ENCODE assay signal across 12 cellular contexts in genomic region chr17:35713069-35713728, GRCh38. TPM values are rescaled to one million over a fixed set of nuclear protein-coding genes. Genes with fewer than 3 reads are reported as not detected.
DNase-seq lines count a peak whose midpoint lies in the region; ATAC-seq and TF ChIP-seq lines count a peak whose summit lies in the region.
"Had no signal": no experiment of that assay in that cellular context is flagged by ENCODE, and none has a peak within 500 bp of the region (broad histone marks: within the 10 kb centered on the region; RNA-seq: fewer than 3 reads in every experiment).

No MANE protein-coding gene starts in this region.

- ATAC-seq in CD4-positive, CD25-positive, alpha-beta regulatory T cell (ENCODE audit: low read depth in 2 of 2) = no peak
- peak; percentile 12; the same call in 1 of the 2 replicates for ATAC-seq in Panc1

- H3K27ac Mint-ChIP-seq in CD4-positive, CD25-positive, alpha-beta regulatory T cell = no peak overlapping the region
- no peak overlapping the region for H3K27ac Mint-ChIP-seq in Caco-2 (ENCODE audit: unreplicated experiment)
- H3K27ac Mint-ChIP-seq in activated naive CD4-positive, alpha-beta T cell treated with anti-CD3 and anti-CD28 coated beads for 36 hours = no peak overlapping the region
- H3K27ac Mint-ChIP-seq: mesothelial cell of epicardium had no signal

- H3K4me1 Mint-ChIP-seq in CD4-positive, CD25-positive, alpha-beta regulatory T cell = peaks cover 1 to 25% (median 14%) of the 10 kb centered on the region in 4 donors
- H3K4me1 Mint-ChIP-seq in Caco-2 (ENCODE audit: low read depth, unreplicated experiment) = peaks cover 8% of the 10 kb centered on the region
- peaks cover 20% of the 10 kb centered on the region for H3K4me1 Mint-ChIP-seq in activated naive CD4-positive, alpha-beta T cell treated with anti-CD3 and anti-CD28 coated beads for 36 hours (ENCODE audit: low read depth)

- H3K27me3 Mint-ChIP-seq in CD4-positive, CD25-positive, alpha-beta regulatory T cell = no peaks in the 10 kb centered on the region
- no peaks in the 10 kb centered on the region for H3K27me3 Mint-ChIP-seq in Caco-2 (ENCODE audit: insufficient read depth, unreplicated experiment)
- H3K27me3 Mint-ChIP-seq in activated naive CD4-positive, alpha-beta T cell treated with anti-CD3 and anti-CD28 coated beads for 36 hours (ENCODE audit: low read depth) = no peaks in the 10 kb centered on the region

- peaks cover 72% of the 10 kb centered on the region for H3K36me3 ChIP-seq in CD4-positive, CD25-positive, alpha-beta regulatory T cell (ENCODE audit: control insufficient read depth, insufficient read depth, low read length)
- H3K36me3 ChIP-seq in Panc1 (ENCODE audit: control insufficient read depth, insufficient read depth, low read length) (peaks cover 66% of the 10 kb centered on the region), osteoblast (ENCODE audit: insufficient read depth, low read length) (peaks cover 43% of the 10 kb centered on the region), Caco-2 (ENCODE audit: control insufficient read depth, insufficient read depth, low read length) (peaks cover 1% of the 10 kb centered on the region; the same call in 1 of the 2 replicates)

- peak overlapping the region; percentile 9 for H3K4me3 ChIP-seq in CD4-positive, CD25-positive, alpha-beta regulatory T cell (ENCODE audit: low read depth, low read length)
- H3K4me3 ChIP-seq in Panc1 (ENCODE audit: low read depth in 2 of 2, low read length in 2 of 2) (no peak overlapping the region), foreskin fibroblast (ENCODE audit: low read depth in 1 of 2, low read length in 2 of 2) (no peak overlapping the region), osteoblast (ENCODE audit: insufficient read depth, low read length) (no peak overlapping the region), Caco-2 (ENCODE audit: low read depth, low read length) (no peak overlapping the region)
- H3K4me3 ChIP-seq: dorsolateral prefrontal cortex had no signal

- no peak overlapping the region for H2AFZ ChIP-seq in osteoblast (ENCODE audit: low read length)

- no peak for DNase-seq in CD4-positive, CD25-positive, alpha-beta regulatory T cell
- no peak for DNase-seq in Panc1 (ENCODE audit: low read depth, low spot score)
- peak; percentile 67 to 86 for DNase-seq in foreskin fibroblast
- peak; percentile 91 for DNase-seq in osteoblast (ENCODE audit: insufficient read length, low spot score, missing footprints)
- DNase-seq in Caco-2 = no peak
- no peak for DNase-seq in activated naive CD4-positive, alpha-beta T cell treated with anti-CD3 and anti-CD28 coated beads for 36 hours
- DNase-seq in activated CD4-positive, alpha-beta T cell treated with anti-CD3 and anti-CD28 coated beads for 48 hours = no peak
- DNase-seq in epidermal melanocyte (ENCODE audit: insufficient read length, low spot score) = no peak
- DNase-seq: DMS79 treated with DMSO at 0.1 percent for 48 hours, dorsolateral prefrontal cortex, NCI-H1048 had no signal

- H3K27me3 ChIP-seq in CD4-positive, CD25-positive, alpha-beta regulatory T cell (ENCODE audit: control insufficient read depth, insufficient read depth, low read length) = no peaks in the 10 kb centered on the region
- H3K27me3 ChIP-seq in Panc1 (ENCODE audit: control insufficient read depth, insufficient read depth, low read length) (no peaks in the 10 kb centered on the region), osteoblast (ENCODE audit: insufficient read depth, low read length) (no peaks in the 10 kb centered on the region), Caco-2 (replicated peaks; ENCODE audit: control insufficient read depth, insufficient read depth, low read length) (no peaks in the 10 kb centered on the region)
- H3K27me3 ChIP-seq: dorsolateral prefrontal cortex had no signal

- intact Hi-C loops in Panc1 (cut with micrococcal nuclease; ENCODE audit: unreplicated experiment) = no loop called here
- intact Hi-C loops in Caco-2 (cut with micrococcal nuclease; ENCODE audit: unreplicated experiment) = no loop called here
- intact Hi-C loops in activated naive CD4-positive, alpha-beta T cell treated with anti-CD3 and anti-CD28 coated beads for 36 hours (cut with micrococcal nuclease) = no loop called here

- peaks cover 10% of the 10 kb centered on the region for H3K4me1 ChIP-seq in CD4-positive, CD25-positive, alpha-beta regulatory T cell (ENCODE audit: control insufficient read depth, insufficient read depth, low read length, poor library complexity, severe bottlenecking)
- no peaks in the 10 kb centered on the region for H3K4me1 ChIP-seq in Panc1 (ENCODE audit: control insufficient read depth, insufficient read depth, low read length)
- H3K4me1 ChIP-seq in osteoblast (ENCODE audit: insufficient read depth, low read length) = peaks cover 23% of the 10 kb centered on the region
- H3K4me1 ChIP-seq in Caco-2 = no peaks in the 10 kb centered on the region

- in situ Hi-C loops in Panc1 (cut with HindIII; ENCODE audit: low pct_unique_long_range_greater_than_20kb, low sequenced_read_pairs) = no loop called here

- peaks cover 27% of the 10 kb centered on the region for H3K36me3 Mint-ChIP-seq in CD4-positive, CD25-positive, alpha-beta regulatory T cell
- peaks cover 50% of the 10 kb centered on the region for H3K36me3 Mint-ChIP-seq in Caco-2 (ENCODE audit: insufficient read depth, unreplicated experiment)
- H3K36me3 Mint-ChIP-seq in activated naive CD4-positive, alpha-beta T cell treated with anti-CD3 and anti-CD28 coated beads for 36 hours (ENCODE audit: low read depth) = peaks cover 13% of the 10 kb centered on the region

- BruUV-seq in Panc1 (replicated peaks; lab: Mats Ljungman, UMichigan) = no TSS peak
- BruUV-seq in Caco-2 (replicated peaks; lab: Mats Ljungman, UMichigan) = no TSS peak

- peaks cover 9% of the 10 kb centered on the region for H4K20me1 ChIP-seq in osteoblast (ENCODE audit: insufficient read depth, low read length)

- H3K79me2 ChIP-seq in osteoblast (ENCODE audit: insufficient read depth, low read length) = no peaks in the 10 kb centered on the region

- POLR2A ChIA-PET in Panc1 (lab: Charles Lee) = interaction anchor here (0.5 kb wide), 1 partner anchor 113 kb away, joined by 3 read pairs; no protein-coding TSS in a partner anchor
- POLR2A ChIA-PET in Caco-2 (lab: Charles Lee) = interaction anchor here (0.5 kb wide), 1 partner anchor 26 kb away, joined by 3 read pairs; no protein-coding TSS in a partner anchor

- H3K9me3 ChIP-seq in CD4-positive, CD25-positive, alpha-beta regulatory T cell (ENCODE audit: control insufficient read depth in 2 of 2, low read length in 2 of 2) = no peaks in the 10 kb centered on the region
- H3K9me3 ChIP-seq in Panc1 (ENCODE audit: control insufficient read depth, insufficient read depth, low read depth, low read length) = no peaks in the 10 kb centered on the region
- H3K9me3 ChIP-seq in osteoblast (ENCODE audit: low read depth, low read length) = no peaks in the 10 kb centered on the region
- H3K9me3 ChIP-seq in Caco-2 = no peaks in the 10 kb centered on the region

- H3K4me2 ChIP-seq in osteoblast (ENCODE audit: insufficient read depth, low read length) = peak overlapping the region; percentile 51

- CTCF ChIA-PET in Panc1 (lab: Charles Lee) = no interaction called here
- CTCF ChIA-PET in Caco-2 (lab: Charles Lee) = no interaction called here
- CTCF ChIA-PET in activated naive CD4-positive, alpha-beta T cell treated with anti-CD3 and anti-CD28 coated beads for 36 hours (lab: Charles Lee) = interaction anchor here (0.7 to 1.0 kb wide), 3 partner anchors 9 to 51 kb away, joined by 3 to 5 read pairs (median 4); no protein-coding TSS in a partner anchor

- TF ChIP-seq CTCF in Panc1 (IDR thresholded peaks at IDR 0.05) (no peak), foreskin fibroblast (IDR thresholded peaks at IDR 0.05; ENCODE audit: low read depth, low read length) (no peak), osteoblast (IDR thresholded peaks at IDR 0.05; ENCODE audit: extremely low read depth, low read depth, low read length) (no peak), Caco-2 (IDR thresholded peaks at IDR 0.05; ENCODE audit: insufficient read depth in 1 of 2, low read depth in 1 of 2, low read length in 1 of 2, severe bottlenecking in 1 of 2, unreplicated experiment in 1 of 2) (no peak)

- no peak overlapping the region for H3K27ac ChIP-seq in CD4-positive, CD25-positive, alpha-beta regulatory T cell (ENCODE audit: insufficient read depth, low read length, poor library complexity, severe bottlenecking)
- H3K27ac ChIP-seq in Panc1 (ENCODE audit: low read length) (no peak overlapping the region), osteoblast (ENCODE audit: low read depth, low read length) (peak overlapping the region; percentile 76)

- H3K9me3 Mint-ChIP-seq in CD4-positive, CD25-positive, alpha-beta regulatory T cell = no peaks in the 10 kb centered on the region
- H3K9me3 Mint-ChIP-seq in Caco-2 (ENCODE audit: unreplicated experiment) = no peaks in the 10 kb centered on the region
- no peaks in the 10 kb centered on the region for H3K9me3 Mint-ChIP-seq in activated naive CD4-positive, alpha-beta T cell treated with anti-CD3 and anti-CD28 coated beads for 36 hours
- H3K9me3 Mint-ChIP-seq: mesothelial cell of epicardium had no signal

- H3K4me3 Mint-ChIP-seq in CD4-positive, CD25-positive, alpha-beta regulatory T cell = no peak overlapping the region
- H3K4me3 Mint-ChIP-seq in Caco-2 (ENCODE audit: unreplicated experiment) = no peak overlapping the region
- H3K4me3 Mint-ChIP-seq in activated naive CD4-positive, alpha-beta T cell treated with anti-CD3 and anti-CD28 coated beads for 36 hours = no peak overlapping the region
- H3K4me3 Mint-ChIP-seq: mesothelial cell of epicardium had no signal

RNA-seq across cellular contexts. Expression of gene RASL10B, which starts 18.2 kb away (rescaled TPM):
- total RNA-seq in CD4-positive, CD25-positive, alpha-beta regulatory T cell = not detected
- polyA plus RNA-seq in CD4-positive, CD25-positive, alpha-beta regulatory T cell = under 1 TPM in 1 of 4 donors, not detected in 3; 0.14 TPM
- 4.3 TPM for total RNA-seq in Panc1 (2021; ENCODE audit: unreplicated experiment)
- polyA plus RNA-seq in Panc1 (2012; ENCODE audit: insufficient read length) = 3.3 TPM
- total RNA-seq in osteoblast = 2.7 and 4.0 TPM in 2 replicates
- total RNA-seq in Caco-2 (2022) = 11.4 and 13.3 TPM in 2 replicates
- total RNA-seq in activated naive CD4-positive, alpha-beta T cell treated with anti-CD3 and anti-CD28 coated beads for 36 hours = 1 to 10 TPM in 1 of 2 experiments, under 1 TPM in 1; 0.96 to 1.1 TPM

RNA-seq across cellular contexts. Expression of gene GAS2L2, which starts 39.8 kb away (rescaled TPM):
- not detected for total RNA-seq in CD4-positive, CD25-positive, alpha-beta regulatory T cell
- not detected for polyA plus RNA-seq in CD4-positive, CD25-positive, alpha-beta regulatory T cell
- not detected for total RNA-seq in Panc1 (2021; ENCODE audit: unreplicated experiment)
- not detected for polyA plus RNA-seq in Panc1 (2012; ENCODE audit: insufficient read length)
- total RNA-seq in osteoblast = not detected in 2 replicates
- total RNA-seq in Caco-2 (2022) = not detected in 2 replicates
- total RNA-seq in activated naive CD4-positive, alpha-beta T cell treated with anti-CD3 and anti-CD28 coated beads for 36 hours = under 1 TPM in 1 of 2 experiments, not detected in 1; 0.07 TPM

RNA-seq across cellular contexts. Expression of gene C17orf50, which starts 47.5 kb away (rescaled TPM):
- total RNA-seq in CD4-positive, CD25-positive, alpha-beta regulatory T cell = not detected
- not detected for polyA plus RNA-seq in CD4-positive, CD25-positive, alpha-beta regulatory T cell
- not detected for total RNA-seq in Panc1 (2021; ENCODE audit: unreplicated experiment)
- not detected for polyA plus RNA-seq in Panc1 (2012; ENCODE audit: insufficient read length)
- not detected in 2 replicates for total RNA-seq in osteoblast
- not detected in 2 replicates for total RNA-seq in Caco-2 (2022)
- not detected for total RNA-seq in activated naive CD4-positive, alpha-beta T cell treated with anti-CD3 and anti-CD28 coated beads for 36 hours
- total RNA-seq: mesothelial cell of epicardium had no signal

Comparison
In these comparisons a context has a peak if more than half of its experiments do, and no peak if none do; other contexts are left out.
1. DNase-seq: peak in foreskin fibroblast (2 of 2) and osteoblast (single experiment); none in CD4-positive, CD25-positive, alpha-beta regulatory T cell (0 of 3), Panc1 (single experiment), Caco-2 (0 of 2), activated naive CD4-positive, alpha-beta T cell treated with anti-CD3 and anti-CD28 coated beads for 36 hours (single experiment), activated CD4-positive, alpha-beta T cell treated with anti-CD3 and anti-CD28 coated beads for 48 hours (single experiment) and epidermal melanocyte (single experiment).